Comparison of ENCODE assay signal across 1 cellular context in the genomic region with DNA sequence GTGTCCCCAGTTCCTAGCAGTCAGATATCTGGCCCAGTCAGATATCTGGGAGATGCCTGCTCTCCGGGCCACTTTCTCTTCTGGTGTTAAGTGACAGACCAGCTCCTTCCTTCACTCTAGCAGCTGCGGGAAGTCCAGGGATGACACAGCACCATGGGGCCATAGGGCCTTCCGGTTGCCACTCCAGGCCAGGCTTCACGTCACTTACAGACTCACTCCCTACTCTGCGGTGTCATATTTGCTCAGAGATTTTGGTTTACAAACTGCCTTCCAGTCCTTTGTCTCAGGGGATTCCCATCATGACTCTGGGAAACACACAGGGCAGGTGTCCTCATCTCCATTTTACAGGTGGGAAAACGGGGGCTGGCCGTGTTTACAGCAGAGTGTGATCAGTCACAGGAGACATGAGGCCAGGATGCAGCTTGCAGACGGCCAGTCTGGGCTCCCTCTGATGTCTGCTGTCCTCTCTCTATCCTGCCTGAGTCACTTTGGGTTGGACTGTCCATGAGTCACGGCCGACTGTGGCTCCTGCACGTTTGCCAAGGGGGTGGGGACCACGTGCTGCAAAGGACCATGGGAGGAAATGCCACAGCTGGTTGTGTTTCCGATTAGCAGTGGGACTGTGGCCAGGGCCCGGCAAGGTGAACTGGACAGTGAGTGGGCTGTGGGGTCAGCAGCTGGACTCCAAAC.
TF ChIP-seq lines count a peak whose summit lies in the region.

No MANE protein-coding gene starts in this region.

TF ChIP-seq in HepG2, 621 proteins besides CTCF, POLR2A, EP300 and RAD21 (continued from another document and continues in another):
- TF ChIP-seq, protein P1, sequence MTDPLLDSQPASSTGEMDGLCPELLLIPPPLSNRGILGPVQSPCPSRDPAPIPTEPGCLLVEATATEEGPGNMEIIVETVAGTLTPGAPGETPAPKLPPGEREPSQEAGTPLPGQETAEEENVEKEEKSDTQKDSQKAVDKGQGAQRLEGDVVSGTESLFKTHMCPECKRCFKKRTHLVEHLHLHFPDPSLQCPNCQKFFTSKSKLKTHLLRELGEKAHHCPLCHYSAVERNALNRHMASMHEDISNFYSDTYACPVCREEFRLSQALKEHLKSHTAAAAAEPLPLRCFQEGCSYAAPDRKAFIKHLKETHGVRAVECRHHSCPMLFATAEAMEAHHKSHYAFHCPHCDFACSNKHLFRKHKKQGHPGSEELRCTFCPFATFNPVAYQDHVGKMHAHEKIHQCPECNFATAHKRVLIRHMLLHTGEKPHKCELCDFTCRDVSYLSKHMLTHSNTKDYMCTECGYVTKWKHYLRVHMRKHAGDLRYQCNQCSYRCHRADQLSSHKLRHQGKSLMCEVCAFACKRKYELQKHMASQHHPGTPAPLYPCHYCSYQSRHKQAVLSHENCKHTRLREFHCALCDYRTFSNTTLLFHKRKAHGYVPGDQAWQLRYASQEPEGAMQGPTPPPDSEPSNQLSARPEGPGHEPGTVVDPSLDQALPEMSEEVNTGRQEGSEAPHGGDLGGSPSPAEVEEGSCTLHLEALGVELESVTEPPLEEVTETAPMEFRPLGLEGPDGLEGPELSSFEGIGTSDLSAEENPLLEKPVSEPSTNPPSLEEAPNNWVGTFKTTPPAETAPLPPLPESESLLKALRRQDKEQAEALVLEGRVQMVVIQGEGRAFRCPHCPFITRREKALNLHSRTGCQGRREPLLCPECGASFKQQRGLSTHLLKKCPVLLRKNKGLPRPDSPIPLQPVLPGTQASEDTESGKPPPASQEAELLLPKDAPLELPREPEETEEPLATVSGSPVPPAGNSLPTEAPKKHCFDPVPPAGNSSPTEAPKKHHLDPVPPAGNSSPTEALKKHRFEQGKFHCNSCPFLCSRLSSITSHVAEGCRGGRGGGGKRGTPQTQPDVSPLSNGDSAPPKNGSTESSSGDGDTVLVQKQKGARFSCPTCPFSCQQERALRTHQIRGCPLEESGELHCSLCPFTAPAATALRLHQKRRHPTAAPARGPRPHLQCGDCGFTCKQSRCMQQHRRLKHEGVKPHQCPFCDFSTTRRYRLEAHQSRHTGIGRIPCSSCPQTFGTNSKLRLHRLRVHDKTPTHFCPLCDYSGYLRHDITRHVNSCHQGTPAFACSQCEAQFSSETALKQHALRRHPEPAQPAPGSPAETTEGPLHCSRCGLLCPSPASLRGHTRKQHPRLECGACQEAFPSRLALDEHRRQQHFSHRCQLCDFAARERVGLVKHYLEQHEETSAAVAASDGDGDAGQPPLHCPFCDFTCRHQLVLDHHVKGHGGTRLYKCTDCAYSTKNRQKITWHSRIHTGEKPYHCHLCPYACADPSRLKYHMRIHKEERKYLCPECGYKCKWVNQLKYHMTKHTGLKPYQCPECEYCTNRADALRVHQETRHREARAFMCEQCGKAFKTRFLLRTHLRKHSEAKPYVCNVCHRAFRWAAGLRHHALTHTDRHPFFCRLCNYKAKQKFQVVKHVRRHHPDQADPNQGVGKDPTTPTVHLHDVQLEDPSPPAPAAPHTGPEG (CRISPR knock-in tag; IDR thresholded peaks at IDR 0.05) = no peak
- TF ChIP-seq ZNF558 (CRISPR knock-in tag; IDR thresholded peaks at IDR 0.05; ENCODE audit: borderline replicate concordance) (peak; percentile 63; the same call in 1 of the 2 replicates), SOX5 (CRISPR knock-in tag; IDR thresholded peaks at IDR 0.05; ENCODE audit: borderline replicate concordance) (peak; percentile 72; the same call in 1 of the 2 replicates), ZNF331 (CRISPR knock-in tag; IDR thresholded peaks at IDR 0.05) (peak; percentile 86), ZMYM2 (CRISPR knock-in tag; IDR thresholded peaks at IDR 0.05) (0 out of 2 replicates have a peak, but pooled peaks have one; percentile 40), NR2F6 (IDR thresholded peaks at IDR 0.05) (peak; percentile 26; the same call in 1 of the 2 replicates), NR2F6 (CRISPR knock-in tag; IDR thresholded peaks at IDR 0.05) (peak; percentile 62), ZNF543 (CRISPR knock-in tag; IDR thresholded peaks at IDR 0.05) (peak; percentile 71; the same call in 1 of the 2 replicates), LCORL (IDR thresholded peaks at IDR 0.05) (no peak), LCORL (CRISPR knock-in tag; IDR thresholded peaks at IDR 0.05) (peak; percentile 95), POLR2AphosphoS2 (IDR thresholded peaks at IDR 0.05; ENCODE audit: low read depth, low read length) (no peak), ZNF512B (CRISPR knock-in tag; IDR thresholded peaks at IDR 0.05; ENCODE audit: borderline replicate concordance) (no peak), HHEX (CRISPR knock-in tag; IDR thresholded peaks at IDR 0.05) (peak; percentile 60), HNF4G (IDR thresholded peaks at IDR 0.05; ENCODE audit: borderline replicate concordance, low read depth, low read length) (no peak), HNF4G (CRISPR knock-in tag; IDR thresholded peaks at IDR 0.05; ENCODE audit: borderline replicate concordance, low read depth) (0 out of 2 replicates have a peak, but pooled peaks have one; percentile 51), ZSCAN9 (CRISPR knock-in tag; IDR thresholded peaks at IDR 0.05; ENCODE audit: borderline replicate concordance) (peak; percentile 74; the same call in 1 of the 2 replicates)
- TF ChIP-seq, protein P2, sequence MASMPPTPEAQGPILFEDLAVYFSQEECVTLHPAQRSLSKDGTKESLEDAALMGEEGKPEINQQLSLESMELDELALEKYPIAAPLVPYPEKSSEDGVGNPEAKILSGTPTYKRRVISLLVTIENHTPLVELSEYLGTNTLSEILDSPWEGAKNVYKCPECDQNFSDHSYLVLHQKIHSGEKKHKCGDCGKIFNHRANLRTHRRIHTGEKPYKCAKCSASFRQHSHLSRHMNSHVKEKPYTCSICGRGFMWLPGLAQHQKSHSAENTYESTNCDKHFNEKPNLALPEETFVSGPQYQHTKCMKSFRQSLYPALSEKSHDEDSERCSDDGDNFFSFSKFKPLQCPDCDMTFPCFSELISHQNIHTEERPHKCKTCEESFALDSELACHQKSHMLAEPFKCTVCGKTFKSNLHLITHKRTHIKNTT (CRISPR knock-in tag; IDR thresholded peaks at IDR 0.05) = no peak
- TF ChIP-seq, protein P3, sequence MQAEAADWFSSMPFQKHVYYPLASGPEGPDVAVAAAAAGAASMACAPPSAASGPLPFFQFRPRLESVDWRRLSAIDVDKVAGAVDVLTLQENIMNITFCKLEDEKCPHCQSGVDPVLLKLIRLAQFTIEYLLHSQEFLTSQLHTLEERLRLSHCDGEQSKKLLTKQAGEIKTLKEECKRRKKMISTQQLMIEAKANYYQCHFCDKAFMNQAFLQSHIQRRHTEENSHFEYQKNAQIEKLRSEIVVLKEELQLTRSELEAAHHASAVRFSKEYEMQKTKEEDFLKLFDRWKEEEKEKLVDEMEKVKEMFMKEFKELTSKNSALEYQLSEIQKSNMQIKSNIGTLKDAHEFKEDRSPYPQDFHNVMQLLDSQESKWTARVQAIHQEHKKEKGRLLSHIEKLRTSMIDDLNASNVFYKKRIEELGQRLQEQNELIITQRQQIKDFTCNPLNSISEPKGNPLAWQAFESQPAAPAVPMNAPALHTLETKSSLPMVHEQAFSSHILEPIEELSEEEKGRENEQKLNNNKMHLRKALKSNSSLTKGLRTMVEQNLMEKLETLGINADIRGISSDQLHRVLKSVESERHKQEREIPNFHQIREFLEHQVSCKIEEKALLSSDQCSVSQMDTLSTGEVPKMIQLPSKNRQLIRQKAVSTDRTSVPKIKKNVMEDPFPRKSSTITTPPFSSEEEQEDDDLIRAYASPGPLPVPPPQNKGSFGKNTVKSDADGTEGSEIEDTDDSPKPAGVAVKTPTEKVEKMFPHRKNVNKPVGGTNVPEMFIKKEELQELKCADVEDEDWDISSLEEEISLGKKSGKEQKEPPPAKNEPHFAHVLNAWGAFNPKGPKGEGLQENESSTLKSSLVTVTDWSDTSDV (CRISPR knock-in tag; IDR thresholded peaks at IDR 0.05) = no peak; the same call in 1 of the 2 replicates
- TF ChIP-seq, protein P4, sequence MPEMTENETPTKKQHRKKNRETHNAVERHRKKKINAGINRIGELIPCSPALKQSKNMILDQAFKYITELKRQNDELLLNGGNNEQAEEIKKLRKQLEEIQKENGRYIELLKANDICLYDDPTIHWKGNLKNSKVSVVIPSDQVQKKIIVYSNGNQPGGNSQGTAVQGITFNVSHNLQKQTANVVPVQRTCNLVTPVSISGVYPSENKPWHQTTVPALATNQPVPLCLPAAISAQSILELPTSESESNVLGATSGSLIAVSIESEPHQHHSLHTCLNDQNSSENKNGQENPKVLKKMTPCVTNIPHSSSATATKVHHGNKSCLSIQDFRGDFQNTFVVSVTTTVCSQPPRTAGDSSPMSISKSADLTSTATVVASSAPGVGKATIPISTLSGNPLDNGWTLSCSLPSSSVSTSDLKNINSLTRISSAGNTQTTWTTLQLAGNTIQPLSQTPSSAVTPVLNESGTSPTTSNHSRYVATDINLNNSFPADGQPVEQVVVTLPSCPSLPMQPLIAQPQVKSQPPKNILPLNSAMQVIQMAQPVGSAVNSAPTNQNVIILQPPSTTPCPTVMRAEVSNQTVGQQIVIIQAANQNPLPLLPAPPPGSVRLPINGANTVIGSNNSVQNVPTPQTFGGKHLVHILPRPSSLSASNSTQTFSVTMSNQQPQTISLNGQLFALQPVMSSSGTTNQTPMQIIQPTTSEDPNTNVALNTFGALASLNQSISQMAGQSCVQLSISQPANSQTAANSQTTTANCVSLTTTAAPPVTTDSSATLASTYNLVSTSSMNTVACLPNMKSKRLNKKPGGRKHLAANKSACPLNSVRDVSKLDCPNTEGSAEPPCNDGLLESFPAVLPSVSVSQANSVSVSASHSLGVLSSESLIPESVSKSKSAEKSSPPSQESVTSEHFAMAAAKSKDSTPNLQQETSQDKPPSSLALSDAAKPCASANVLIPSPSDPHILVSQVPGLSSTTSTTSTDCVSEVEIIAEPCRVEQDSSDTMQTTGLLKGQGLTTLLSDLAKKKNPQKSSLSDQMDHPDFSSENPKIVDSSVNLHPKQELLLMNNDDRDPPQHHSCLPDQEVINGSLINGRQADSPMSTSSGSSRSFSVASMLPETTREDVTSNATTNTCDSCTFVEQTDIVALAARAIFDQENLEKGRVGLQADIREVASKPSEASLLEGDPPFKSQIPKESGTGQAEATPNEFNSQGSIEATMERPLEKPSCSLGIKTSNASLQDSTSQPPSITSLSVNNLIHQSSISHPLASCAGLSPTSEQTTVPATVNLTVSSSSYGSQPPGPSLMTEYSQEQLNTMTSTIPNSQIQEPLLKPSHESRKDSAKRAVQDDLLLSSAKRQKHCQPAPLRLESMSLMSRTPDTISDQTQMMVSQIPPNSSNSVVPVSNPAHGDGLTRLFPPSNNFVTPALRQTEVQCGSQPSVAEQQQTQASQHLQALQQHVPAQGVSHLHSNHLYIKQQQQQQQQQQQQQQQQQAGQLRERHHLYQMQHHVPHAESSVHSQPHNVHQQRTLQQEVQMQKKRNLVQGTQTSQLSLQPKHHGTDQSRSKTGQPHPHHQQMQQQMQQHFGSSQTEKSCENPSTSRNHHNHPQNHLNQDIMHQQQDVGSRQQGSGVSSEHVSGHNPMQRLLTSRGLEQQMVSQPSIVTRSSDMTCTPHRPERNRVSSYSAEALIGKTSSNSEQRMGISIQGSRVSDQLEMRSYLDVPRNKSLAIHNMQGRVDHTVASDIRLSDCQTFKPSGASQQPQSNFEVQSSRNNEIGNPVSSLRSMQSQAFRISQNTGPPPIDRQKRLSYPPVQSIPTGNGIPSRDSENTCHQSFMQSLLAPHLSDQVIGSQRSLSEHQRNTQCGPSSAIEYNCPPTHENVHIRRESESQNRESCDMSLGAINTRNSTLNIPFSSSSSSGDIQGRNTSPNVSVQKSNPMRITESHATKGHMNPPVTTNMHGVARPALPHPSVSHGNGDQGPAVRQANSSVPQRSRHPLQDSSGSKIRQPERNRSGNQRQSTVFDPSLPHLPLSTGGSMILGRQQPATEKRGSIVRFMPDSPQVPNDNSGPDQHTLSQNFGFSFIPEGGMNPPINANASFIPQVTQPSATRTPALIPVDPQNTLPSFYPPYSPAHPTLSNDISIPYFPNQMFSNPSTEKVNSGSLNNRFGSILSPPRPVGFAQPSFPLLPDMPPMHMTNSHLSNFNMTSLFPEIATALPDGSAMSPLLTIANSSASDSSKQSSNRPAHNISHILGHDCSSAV (CRISPR knock-in tag; IDR thresholded peaks at IDR 0.05; ENCODE audit: borderline replicate concordance) = no peak
- TF ChIP-seq, protein P5, sequence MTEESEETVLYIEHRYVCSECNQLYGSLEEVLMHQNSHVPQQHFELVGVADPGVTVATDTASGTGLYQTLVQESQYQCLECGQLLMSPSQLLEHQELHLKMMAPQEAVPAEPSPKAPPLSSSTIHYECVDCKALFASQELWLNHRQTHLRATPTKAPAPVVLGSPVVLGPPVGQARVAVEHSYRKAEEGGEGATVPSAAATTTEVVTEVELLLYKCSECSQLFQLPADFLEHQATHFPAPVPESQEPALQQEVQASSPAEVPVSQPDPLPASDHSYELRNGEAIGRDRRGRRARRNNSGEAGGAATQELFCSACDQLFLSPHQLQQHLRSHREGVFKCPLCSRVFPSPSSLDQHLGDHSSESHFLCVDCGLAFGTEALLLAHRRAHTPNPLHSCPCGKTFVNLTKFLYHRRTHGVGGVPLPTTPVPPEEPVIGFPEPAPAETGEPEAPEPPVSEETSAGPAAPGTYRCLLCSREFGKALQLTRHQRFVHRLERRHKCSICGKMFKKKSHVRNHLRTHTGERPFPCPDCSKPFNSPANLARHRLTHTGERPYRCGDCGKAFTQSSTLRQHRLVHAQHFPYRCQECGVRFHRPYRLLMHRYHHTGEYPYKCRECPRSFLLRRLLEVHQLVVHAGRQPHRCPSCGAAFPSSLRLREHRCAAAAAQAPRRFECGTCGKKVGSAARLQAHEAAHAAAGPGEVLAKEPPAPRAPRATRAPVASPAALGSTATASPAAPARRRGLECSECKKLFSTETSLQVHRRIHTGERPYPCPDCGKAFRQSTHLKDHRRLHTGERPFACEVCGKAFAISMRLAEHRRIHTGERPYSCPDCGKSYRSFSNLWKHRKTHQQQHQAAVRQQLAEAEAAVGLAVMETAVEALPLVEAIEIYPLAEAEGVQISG (CRISPR knock-in tag; IDR thresholded peaks at IDR 0.05) = 0 out of 2 replicates have a peak, but pooled peaks have one; percentile 47
